Comparison of ENCODE assay signal across 1 cellular context in the genomic region with DNA sequence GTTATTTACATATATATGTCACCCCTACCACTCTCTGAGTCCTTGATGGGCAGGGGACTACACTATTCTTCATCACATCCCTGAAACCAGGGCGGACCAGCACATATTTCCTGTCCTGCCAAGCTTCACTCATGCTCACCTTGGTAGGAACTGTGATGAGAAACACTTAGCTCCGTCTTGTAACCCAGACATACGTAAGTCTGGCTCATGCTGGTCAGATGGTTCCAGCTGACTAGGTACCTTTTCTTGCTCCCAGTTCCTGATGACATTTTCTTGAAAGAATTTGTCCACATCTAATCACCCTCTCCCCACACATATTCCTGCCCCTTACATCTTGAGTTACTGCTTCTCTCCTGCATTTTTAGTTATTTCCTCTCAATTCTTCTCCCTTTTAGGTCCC.
TF ChIP-seq lines count a peak whose summit lies in the region.

No MANE protein-coding gene starts in this region.

TF ChIP-seq in K562, 482 proteins besides CTCF, POLR2A, EP300 and RAD21 (continued from another document):
- TF ChIP-seq, protein P1, sequence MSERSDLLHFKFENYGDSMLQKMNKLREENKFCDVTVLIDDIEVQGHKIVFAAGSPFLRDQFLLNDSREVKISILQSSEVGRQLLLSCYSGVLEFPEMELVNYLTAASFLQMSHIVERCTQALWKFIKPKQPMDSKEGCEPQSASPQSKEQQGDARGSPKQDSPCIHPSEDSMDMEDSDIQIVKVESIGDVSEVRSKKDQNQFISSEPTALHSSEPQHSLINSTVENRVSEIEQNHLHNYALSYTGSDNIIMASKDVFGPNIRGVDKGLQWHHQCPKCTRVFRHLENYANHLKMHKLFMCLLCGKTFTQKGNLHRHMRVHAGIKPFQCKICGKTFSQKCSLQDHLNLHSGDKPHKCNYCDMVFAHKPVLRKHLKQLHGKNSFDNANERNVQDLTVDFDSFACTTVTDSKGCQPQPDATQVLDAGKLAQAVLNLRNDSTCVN (CRISPR knock-in tag; IDR thresholded peaks at IDR 0.05), result 0 out of 2 replicates have a peak, but pooled peaks have one; percentile 19
- TF ChIP-seq RBM39 (optimal IDR thresholded peaks at IDR 0.05; ENCODE audit: low read depth, low read length), result no peak
- no peak for TF ChIP-seq BDP1 (IDR thresholded peaks at IDR 0.05; ENCODE audit: insufficient read depth, insufficient read length)
- TF ChIP-seq MEF2D (tag; conservative IDR thresholded peaks at IDR 0.05; ENCODE audit: low read depth), result no peak
- TF ChIP-seq RBM25 (IDR thresholded peaks at IDR 0.05; ENCODE audit: low read depth, low read length, severe bottlenecking), result no peak
- no peak for TF ChIP-seq CBX1 (IDR thresholded peaks at IDR 0.05; ENCODE audit: low read depth)
- TF ChIP-seq FIP1L1 (IDR thresholded peaks at IDR 0.05; ENCODE audit: low read depth, low read length, poor library complexity, severe bottlenecking), result no peak
- no peak for TF ChIP-seq SREBF1 (IDR thresholded peaks at IDR 0.05; ENCODE audit: borderline replicate concordance, low read depth, low read length)
- TF ChIP-seq, protein P2, sequence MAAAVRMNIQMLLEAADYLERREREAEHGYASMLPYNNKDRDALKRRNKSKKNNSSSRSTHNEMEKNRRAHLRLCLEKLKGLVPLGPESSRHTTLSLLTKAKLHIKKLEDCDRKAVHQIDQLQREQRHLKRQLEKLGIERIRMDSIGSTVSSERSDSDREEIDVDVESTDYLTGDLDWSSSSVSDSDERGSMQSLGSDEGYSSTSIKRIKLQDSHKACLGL (CRISPR knock-in tag; IDR thresholded peaks at IDR 0.05; ENCODE audit: borderline replicate concordance, poor library complexity, severe bottlenecking), result no peak
